Comparison of ENCODE assay signal across 11 cellular contexts in the genomic region with DNA sequence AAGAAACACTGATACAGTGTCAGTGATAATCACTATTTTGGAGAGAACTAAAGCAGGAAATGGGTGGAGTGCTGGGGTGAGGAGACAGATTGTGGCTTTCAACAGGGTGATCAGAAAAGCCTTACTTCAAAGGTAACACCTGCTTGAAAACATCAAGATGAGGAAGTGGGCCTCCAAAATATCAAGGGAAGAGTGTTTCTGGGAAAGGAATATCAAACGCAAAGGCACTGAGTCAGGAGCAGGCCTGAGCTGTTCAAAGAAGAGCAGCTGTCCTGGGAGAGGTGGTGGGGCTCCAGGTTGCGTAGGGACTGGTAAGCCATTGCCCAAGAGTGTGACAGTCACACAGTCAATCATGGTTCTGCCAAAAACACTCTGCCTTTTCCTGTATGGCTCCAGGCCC. TPM values are rescaled to one million over a fixed set of nuclear protein-coding genes. Genes with fewer than 3 reads are reported as not detected.
DNase-seq lines count a peak whose midpoint lies in the region; ATAC-seq and FAIRE-seq lines count a peak whose summit lies in the region.
"Had no signal": no experiment of that assay in that cellular context is flagged by ENCODE, and none has a peak within 500 bp of the region (broad histone marks: within the 10 kb centered on the region; RNA-seq: fewer than 3 reads in every experiment).

No MANE protein-coding gene starts in this region.

- no peaks in the 10 kb centered on the region for H3K36me3 Mint-ChIP-seq in activated CD4-positive, alpha-beta memory T cell treated with anti-CD3 and anti-CD28 coated beads for 36 hours
- H3K36me3 Mint-ChIP-seq: brain had no signal

- DNase-seq in NCI-H69 (lab: John Stamatoyannopoulos, UW) (peak; percentile 38), urothelium cell line (ENCODE audit: low spot score) (no peak), SIG-M5 (lab: John Stamatoyannopoulos, UW) (no peak), NCI-H345 (lab: John Stamatoyannopoulos, UW) (no peak)
- DNase-seq in activated CD4-positive, alpha-beta memory T cell treated with anti-CD3 and anti-CD28 coated beads for 36 hours, result peak; percentile 56
- DNase-seq in effector CD4-positive, alpha-beta T cell, result peak; percentile 11
- DNase-seq in stimulated activated CD8-positive, alpha-beta memory T cell treated with anti-CD3 and anti-CD28 coated beads, Interleukin-7, amount 100 ng/mL, for 1 hour (ENCODE audit: low read depth in 2 of 2), result peak; percentile 2 to 3
- DNase-seq: foreskin fibroblast, NCI-H1930 had no signal

- H3K4me3 Mint-ChIP-seq in activated CD4-positive, alpha-beta memory T cell treated with anti-CD3 and anti-CD28 coated beads for 36 hours, result peak overlapping the region; percentile 18
- H3K4me3 Mint-ChIP-seq: brain had no signal

- no peaks in the 10 kb centered on the region for H3K27me3 Mint-ChIP-seq in activated CD4-positive, alpha-beta memory T cell treated with anti-CD3 and anti-CD28 coated beads for 36 hours
- H3K27me3 Mint-ChIP-seq: brain had no signal

- H3K4me1 Mint-ChIP-seq in activated CD4-positive, alpha-beta memory T cell treated with anti-CD3 and anti-CD28 coated beads for 36 hours (ENCODE audit: low read depth), result peaks cover 59% of the 10 kb centered on the region

- CTCF ChIA-PET in activated CD4-positive, alpha-beta memory T cell treated with anti-CD3 and anti-CD28 coated beads for 36 hours (lab: Charles Lee), result interaction anchor here (0.6 to 1.5 kb wide), 6 partner anchors 10 to 179 kb away, joined by 3 to 4 read pairs (median 3); no protein-coding TSS in a partner anchor

- no peak for ATAC-seq in GM21447 (IDR thresholded peaks at IDR 0.05; ENCODE audit: unreplicated experiment)

- POLR2A ChIA-PET in activated CD4-positive, alpha-beta memory T cell treated with anti-CD3 and anti-CD28 coated beads for 36 hours (lab: Charles Lee), result interaction anchor here (1.8 kb wide), 1 partner anchor 50 kb away, joined by 6 read pairs; no protein-coding TSS in a partner anchor

- intact Hi-C loops in activated CD4-positive, alpha-beta memory T cell treated with anti-CD3 and anti-CD28 coated beads for 36 hours (cut with micrococcal nuclease), result loop anchor here (2.0 kb wide), 1 partner anchor 27 kb away; no protein-coding TSS in a partner anchor

- no peaks in the 10 kb centered on the region for H3K9me3 Mint-ChIP-seq in activated CD4-positive, alpha-beta memory T cell treated with anti-CD3 and anti-CD28 coated beads for 36 hours
- H3K9me3 Mint-ChIP-seq: brain had no signal

- H3K27ac Mint-ChIP-seq in activated CD4-positive, alpha-beta memory T cell treated with anti-CD3 and anti-CD28 coated beads for 36 hours, result peak overlapping the region; percentile 87

- no peak for FAIRE-seq in urothelium cell line (lab: Jason Lieb, UNC)

RNA-seq across cellular contexts. Expression of a gene that starts 47.1 kb away (rescaled TPM):
- 100 to 1,000 TPM; 253 to 258 TPM for total RNA-seq in activated CD4-positive, alpha-beta memory T cell treated with anti-CD3 and anti-CD28 coated beads for 36 hours

Comparison
In these comparisons a context has a peak if more than half of its experiments do, and no peak if none do; other contexts are left out.
1. DNase-seq: peak in NCI-H69 (single experiment), activated CD4-positive, alpha-beta memory T cell treated with anti-CD3 and anti-CD28 coated beads for 36 hours (single experiment), effector CD4-positive, alpha-beta T cell (single experiment) and stimulated activated CD8-positive, alpha-beta memory T cell treated with anti-CD3 and anti-CD28 coated beads, Interleukin-7, amount 100 ng/mL, for 1 hour (2 of 2); none in urothelium cell line (single experiment), SIG-M5 (single experiment) and NCI-H345 (single experiment).